27 cellular contexts compared by ENCODE assay signal in genomic region chr2:119065146-119065545, GRCh38.
DNase-seq lines count a peak whose midpoint lies in the region; ATAC-seq, FAIRE-seq and TF ChIP-seq lines count a peak whose summit lies in the region.
"Had no signal": no experiment of that assay in that cellular context is flagged by ENCODE, and none has a peak within 500 bp of the region (broad histone marks: within the 10 kb centered on the region; RNA-seq: fewer than 3 reads in every experiment).

No MANE protein-coding gene starts in this region.

- H3K36me3 ChIP-seq in HepG2 (replicated peaks in 1 of 2; ENCODE audit: control insufficient read depth in 1 of 2, insufficient read depth in 2 of 2, low read length in 2 of 2) (no peaks in the 10 kb centered on the region), right lobe of liver (no peaks in the 10 kb centered on the region), K562 (ENCODE audit: control insufficient read depth, insufficient read depth, low read length) (no peaks in the 10 kb centered on the region)
- H3K36me3 ChIP-seq: BE2C, BLaER1 had no signal

- no peak overlapping the region for H3K9ac ChIP-seq in HepG2 (ENCODE audit: insufficient read depth, low read depth, low read length)
- no peak overlapping the region for H3K9ac ChIP-seq in K562 (ENCODE audit: insufficient read depth in 1 of 2, low read depth in 2 of 2, low read length in 2 of 2)
- H3K9ac ChIP-seq: BLaER1 had no signal

- CTCF ChIA-PET in HepG2 (lab: Yijun Ruan, JAX; ENCODE audit: low intra/inter-chr PET ratio, low total read pairs) (no interaction called here), K562 (lab: Yijun Ruan, JAX; ENCODE audit: low intra/inter-chr PET ratio) (no interaction called here)

- no peak overlapping the region for H2AFZ ChIP-seq in HepG2 (ENCODE audit: low read length)
- H2AFZ ChIP-seq in K562 (ENCODE audit: low read depth, low read length), result no peak overlapping the region

- H3K4me3 ChIP-seq in HepG2 (replicated peaks in 1 of 3; ENCODE audit: insufficient read depth in 1 of 3, low read depth in 2 of 3, low read length in 3 of 3) (no peak overlapping the region), right lobe of liver (no peak overlapping the region), K562 (no peak overlapping the region)
- H3K4me3 ChIP-seq: BLaER1, GM12878 had no signal

- in situ Hi-C loops in HepG2 (cut with HindIII; ENCODE audit: extremely low pct_ligation_motif_present, low pct_unique_long_range_greater_than_20kb) (no loop called here), K562 (cut with MboI) (no loop called here)

- POLR2A ChIA-PET in HepG2 (lab: Yijun Ruan, JAX) (no interaction called here), K562 (lab: Yijun Ruan, JAX) (no interaction called here)

- no peaks in the 10 kb centered on the region for H3K4me1 ChIP-seq in HepG2 (ENCODE audit: insufficient read depth, low read length)
- no peaks in the 10 kb centered on the region for H3K4me1 ChIP-seq in right lobe of liver
- H3K4me1 ChIP-seq in K562 (replicated peaks in 1 of 2; ENCODE audit: control insufficient read depth in 2 of 2, insufficient read depth in 2 of 2, low read length in 2 of 2), result no peaks in the 10 kb centered on the region; a peak in 1 of 5 replicates
- H3K4me1 ChIP-seq: BE2C, BLaER1 had no signal

- DNase-seq in HepG2 (ENCODE audit: low spot score) (no peak), right lobe of liver (no peak), NCI-H82 (lab: John Stamatoyannopoulos, UW) (peak; percentile 97), K562 (ENCODE audit: extremely low read depth in 1 of 4, low spot score in 3 of 4) (no peak), dedifferentiated amniotic fluid mesenchymal stem cell (ENCODE audit: extremely low spot score) (no peak), germinal center (ENCODE audit: low spot score) (no peak), OCI-M1 (lab: John Stamatoyannopoulos, UW) (no peak)
- DNase-seq: 8988T; ACHN; BE2C; C1 segment of cervical spinal cord; CD4-positive, alpha-beta memory T cell; CD4-positive, CD25-positive, alpha-beta regulatory T cell; CD8-positive, alpha-beta memory T cell; COR-L47; DMS153; DMS53; DMS79; DND-41; EL; GDM1 had no signal

- TF ChIP-seq RAD21 in HepG2 (CRISPR knock-in tag; IDR thresholded peaks at IDR 0.05), result no peak
- no peak for TF ChIP-seq RAD21 in K562 (CRISPR knock-in tag; conservative IDR thresholded peaks at IDR 0.05 in 1 of 2, IDR thresholded peaks at IDR 0.05 in 1 of 2)

- no peak for ATAC-seq in HepG2
- ATAC-seq in right lobe of liver, result no peak
- ATAC-seq in K562, result no peak
- ATAC-seq: GM12878 had no signal

- TF ChIP-seq POLR2A in HepG2 (IDR thresholded peaks at IDR 0.05; ENCODE audit: insufficient read depth in 1 of 2, low read depth in 2 of 2, low read length in 2 of 2) (no peak), right lobe of liver (IDR thresholded peaks at IDR 0.05) (no peak), K562 (conservative IDR thresholded peaks at IDR 0.05) (no peak)

- TF ChIP-seq CTCF in HepG2 (CRISPR knock-in tag; IDR thresholded peaks at IDR 0.05) (no peak), right lobe of liver (IDR thresholded peaks at IDR 0.05) (no peak), K562 (IDR thresholded peaks at IDR 0.05 in 2 of 3, conservative IDR thresholded peaks at IDR 0.05 in 1 of 3; ENCODE audit: insufficient read depth in 2 of 3, low read depth in 1 of 3, low read length in 3 of 3) (no peak)

- FAIRE-seq in HepG2 (lab: Jason Lieb, UNC) (no peak), K562 (lab: Jason Lieb, UNC) (no peak)
- FAIRE-seq: A204.1, D721Med, GM12878, GM12892, GM18507 had no signal

- TF ChIP-seq EP300 in HepG2 (IDR thresholded peaks at IDR 0.05; ENCODE audit: low read depth in 2 of 2, low read length in 2 of 2) (no peak), HepG2 (CRISPR knock-in tag; IDR thresholded peaks at IDR 0.05; ENCODE audit: borderline replicate concordance) (no peak), K562 (IDR thresholded peaks at IDR 0.05; ENCODE audit: low read length) (no peak)

- H3K9me3 ChIP-seq in HepG2 (ENCODE audit: low read length) (no peaks in the 10 kb centered on the region), right lobe of liver (no peaks in the 10 kb centered on the region), K562 (replicated peaks; ENCODE audit: control insufficient read depth, insufficient read depth, low read depth, low read length) (no peaks in the 10 kb centered on the region)
- H3K9me3 ChIP-seq: BE2C, BLaER1 had no signal

- H3K79me2 ChIP-seq in HepG2 (ENCODE audit: insufficient read depth, low read length) (no peaks in the 10 kb centered on the region), K562 (ENCODE audit: control insufficient read depth, insufficient read depth, low read length) (no peaks in the 10 kb centered on the region)

- H3K4me2 ChIP-seq in HepG2 (ENCODE audit: low read depth, low read length) (no peak overlapping the region), K562 (ENCODE audit: insufficient read depth, low read length) (no peak overlapping the region)
- H3K4me2 ChIP-seq: BLaER1 had no signal

- BruUV-seq in HepG2 (replicated peaks; lab: Mats Ljungman, UMichigan), result no TSS peak
- BruUV-seq in K562 (replicated peaks; lab: Mats Ljungman, UMichigan), result no TSS peak

- H3K27me3 ChIP-seq in HepG2 (ENCODE audit: control insufficient read depth in 1 of 2, insufficient read depth in 2 of 2, low read length in 2 of 2) (no peaks in the 10 kb centered on the region; a peak in 1 of 5 replicates), right lobe of liver (no peaks in the 10 kb centered on the region), K562 (ENCODE audit: control insufficient read depth in 2 of 2, insufficient read depth in 2 of 2, low read length in 2 of 2) (no peaks in the 10 kb centered on the region)
- H3K27me3 ChIP-seq: BE2C, BLaER1 had no signal

- intact Hi-C loops in HepG2 (cut with micrococcal nuclease; ENCODE audit: unreplicated experiment) (no loop called here), right lobe of liver (cut with DNase I) (no loop called here), K562 (cut with micrococcal nuclease) (no loop called here)

- no peaks in the 10 kb centered on the region for H4K20me1 ChIP-seq in HepG2 (ENCODE audit: insufficient read depth, low read length)
- H4K20me1 ChIP-seq in K562 (replicated peaks; ENCODE audit: control insufficient read depth, insufficient read depth, low read length), result no peaks in the 10 kb centered on the region
- H4K20me1 ChIP-seq: BLaER1 had no signal

- no peaks in the 10 kb centered on the region for H3K9me1 ChIP-seq in K562 (ENCODE audit: control insufficient read depth, insufficient read depth, low read length)

- no peak overlapping the region for H3K27ac ChIP-seq in HepG2 (ENCODE audit: extremely low read length, insufficient read depth, low read length)
- H3K27ac ChIP-seq in right lobe of liver, result no peak overlapping the region
- no peak overlapping the region for H3K27ac ChIP-seq in K562 (ENCODE audit: extremely low read depth, low read depth, low read length)
- H3K27ac ChIP-seq: BLaER1 had no signal

TF ChIP-seq in HepG2, 621 proteins besides CTCF, POLR2A, EP300 and RAD21:
- TF ChIP-seq LCORL (IDR thresholded peaks at IDR 0.05) (peak; percentile 72; the same call in 1 of the 2 replicates), LCORL (CRISPR knock-in tag; IDR thresholded peaks at IDR 0.05) (no peak), HNRNPL (IDR thresholded peaks at IDR 0.05; ENCODE audit: low read depth, low read length) (no peak)

TF ChIP-seq in K562, 482 proteins besides CTCF, POLR2A, EP300 and RAD21:
- TF ChIP-seq NFIX (CRISPR knock-in tag; IDR thresholded peaks at IDR 0.05; ENCODE audit: low read depth), result peak; percentile 41; the same call in 1 of the 2 replicates
- no peak for TF ChIP-seq FOXM1 (IDR thresholded peaks at IDR 0.05; ENCODE audit: low read depth)
- TF ChIP-seq FOXM1 (CRISPR knock-in tag; IDR thresholded peaks at IDR 0.05; ENCODE audit: low read depth), result no peak
- TF ChIP-seq NFIC (IDR thresholded peaks at IDR 0.05), result peak; percentile 82
- no peak for TF ChIP-seq NR0B1 (IDR thresholded peaks at IDR 0.05; ENCODE audit: partially characterized antibody)

Comparison
In these comparisons a context has a peak if more than half of its experiments do, and no peak if none do; other contexts are left out.
1. Of the 241 proteins assayed by ChIP-seq in both HepG2 and K562: peak only in HepG2: none; only in K562: NFIC; in both: none; in neither: 240.